ENCODE assay signal across 1 cellular context in genomic region chr15:77064539-77065308, GRCh38.
TF ChIP-seq lines count a peak whose summit lies in the region.

No MANE protein-coding gene starts in this region.

TF ChIP-seq in HepG2, 621 proteins besides CTCF, POLR2A, EP300 and RAD21:
- no peak for TF ChIP-seq ZFP41 (CRISPR knock-in tag; IDR thresholded peaks at IDR 0.05; ENCODE audit: borderline replicate concordance)
- TF ChIP-seq NFE2L2 (IDR thresholded peaks at IDR 0.05; ENCODE audit: low read length): no peak
- TF ChIP-seq SIX1 (CRISPR knock-in tag; IDR thresholded peaks at IDR 0.05; ENCODE audit: borderline replicate concordance): peak; percentile 71; the same call in 1 of the 2 replicates
- no peak for TF ChIP-seq TBL1XR1 (IDR thresholded peaks at IDR 0.05; ENCODE audit: borderline replicate concordance, low read length, partially characterized antibody)
- peak in 1 of 2 experiments; percentile 19; a peak in 1 of 4 replicates for TF ChIP-seq MAFK (conservative IDR thresholded peaks at IDR 0.05 in 1 of 2, IDR thresholded peaks at IDR 0.05 in 1 of 2; ENCODE audit: low read length in 2 of 2)
- TF ChIP-seq MAFF (IDR thresholded peaks at IDR 0.05; ENCODE audit: low read depth, low read length): peak; percentile 24; the same call in 1 of the 2 replicates
- no peak for TF ChIP-seq ZNF572 (CRISPR knock-in tag; IDR thresholded peaks at IDR 0.05)
